Comparison of ENCODE assay signal across 16 cellular contexts in genomic region chr5:40233268-40233667, GRCh38.
DNase-seq lines count a peak whose midpoint lies in the region; ATAC-seq and TF ChIP-seq lines count a peak whose summit lies in the region.
"Had no signal": no experiment of that assay in that cellular context is flagged by ENCODE, and none has a peak within 500 bp of the region (broad histone marks: within the 10 kb centered on the region; RNA-seq: fewer than 3 reads in every experiment).

No MANE protein-coding gene starts in this region.

- in situ Hi-C loops in astrocyte of the cerebellum (cut with HindIII; ENCODE audit: low sequenced_read_pairs), result no loop called here

- TF ChIP-seq CTCF in astrocyte of the cerebellum (IDR thresholded peaks at IDR 0.05; ENCODE audit: low read depth, low read length, missing control alignments), result no peak
- TF ChIP-seq CTCF in foreskin fibroblast (IDR thresholded peaks at IDR 0.05; ENCODE audit: low read depth, low read length), result no peak

- H3K9me3 ChIP-seq in MG63, result no peaks in the 10 kb centered on the region
- H3K9me3 ChIP-seq: SJCRH30 had no signal

- POLR2A ChIA-PET in activated CD4-positive, alpha-beta T cell treated with anti-CD3 and anti-CD28 coated beads for 36 hours (lab: Charles Lee), result no interaction called here

- H3K36me3 Mint-ChIP-seq in activated CD4-positive, alpha-beta T cell treated with anti-CD3 and anti-CD28 coated beads for 36 hours (ENCODE audit: low read depth), result no peaks in the 10 kb centered on the region
- H3K36me3 Mint-ChIP-seq: IgD-negative memory B cell had no signal

- H3K27ac Mint-ChIP-seq in activated CD4-positive, alpha-beta T cell treated with anti-CD3 and anti-CD28 coated beads for 36 hours, result no peak overlapping the region
- H3K27ac Mint-ChIP-seq: IgD-negative memory B cell had no signal

- intact Hi-C loops in activated CD4-positive, alpha-beta T cell treated with anti-CD3 and anti-CD28 coated beads for 36 hours (cut with DNase I, micrococcal nuclease), result no loop called here

- ATAC-seq in GM21528 (IDR thresholded peaks at IDR 0.05; ENCODE audit: low FRiP score, unreplicated experiment), result no peak
- no peak for ATAC-seq in activated CD4-positive, alpha-beta T cell treated with anti-CD3 and anti-CD28 coated beads for 36 hours

- CTCF ChIA-PET in activated CD4-positive, alpha-beta T cell treated with anti-CD3 and anti-CD28 coated beads for 36 hours (lab: Charles Lee), result no interaction called here

- H3K36me3 ChIP-seq in MG63, result no peaks in the 10 kb centered on the region
- H3K36me3 ChIP-seq: SJCRH30 had no signal

- no peak overlapping the region for H3K4me3 ChIP-seq in astrocyte of the cerebellum (ENCODE audit: low read depth, low read length)
- H3K4me3 ChIP-seq in foreskin fibroblast (ENCODE audit: low read depth in 1 of 2, low read length in 2 of 2), result no peak overlapping the region
- no peak overlapping the region for H3K4me3 ChIP-seq in MG63
- H3K4me3 ChIP-seq: SJCRH30 had no signal

- DNase-seq in ELR (ENCODE audit: low read depth) (peak; percentile 69), HT1080 (ENCODE audit: low read depth) (peak; percentile 32), astrocyte of the cerebellum (ENCODE audit: low read depth) (peak; percentile 35), foreskin fibroblast (peak; percentile 24 to 52), T1000 (lab: John Stamatoyannopoulos, UW) (no peak), MG63 (no peak)
- DNase-seq in activated CD4-positive, alpha-beta T cell treated with anti-CD3 and anti-CD28 coated beads for 36 hours, result no peak
- DNase-seq: COR-L47, Kasumi-1, NCI-H1417, NCI-H1930, NCI-H2171 treated with DMSO at 0.1 percent for 48 hours, NCI-H748 treated with DMSO at 0.1 percent for 48 hours, SJCRH30 had no signal

- H3K4me3 Mint-ChIP-seq in activated CD4-positive, alpha-beta T cell treated with anti-CD3 and anti-CD28 coated beads for 36 hours, result no peak overlapping the region
- H3K4me3 Mint-ChIP-seq: IgD-negative memory B cell had no signal

- peaks cover 7% of the 10 kb centered on the region for H3K4me1 Mint-ChIP-seq in activated CD4-positive, alpha-beta T cell treated with anti-CD3 and anti-CD28 coated beads for 36 hours
- H3K4me1 Mint-ChIP-seq: IgD-negative memory B cell had no signal

- no peaks in the 10 kb centered on the region for H3K9me3 Mint-ChIP-seq in activated CD4-positive, alpha-beta T cell treated with anti-CD3 and anti-CD28 coated beads for 36 hours (ENCODE audit: low read depth)
- H3K9me3 Mint-ChIP-seq: IgD-negative memory B cell had no signal

- no peaks in the 10 kb centered on the region for H3K27me3 Mint-ChIP-seq in activated CD4-positive, alpha-beta T cell treated with anti-CD3 and anti-CD28 coated beads for 36 hours
- H3K27me3 Mint-ChIP-seq: IgD-negative memory B cell had no signal

- H3K27me3 ChIP-seq in MG63, result no peaks in the 10 kb centered on the region
- H3K27me3 ChIP-seq: SJCRH30 had no signal

Comparison
In these comparisons a context has a peak if more than half of its experiments do, and no peak if none do; other contexts are left out.
1. DNase-seq: peak in ELR (single experiment), HT1080 (single experiment), astrocyte of the cerebellum (single experiment) and foreskin fibroblast (2 of 2); none in T1000 (single experiment), MG63 (single experiment) and activated CD4-positive, alpha-beta T cell treated with anti-CD3 and anti-CD28 coated beads for 36 hours (single experiment).